ENCODE assay signal across 8 cellular contexts in the genomic region with DNA sequence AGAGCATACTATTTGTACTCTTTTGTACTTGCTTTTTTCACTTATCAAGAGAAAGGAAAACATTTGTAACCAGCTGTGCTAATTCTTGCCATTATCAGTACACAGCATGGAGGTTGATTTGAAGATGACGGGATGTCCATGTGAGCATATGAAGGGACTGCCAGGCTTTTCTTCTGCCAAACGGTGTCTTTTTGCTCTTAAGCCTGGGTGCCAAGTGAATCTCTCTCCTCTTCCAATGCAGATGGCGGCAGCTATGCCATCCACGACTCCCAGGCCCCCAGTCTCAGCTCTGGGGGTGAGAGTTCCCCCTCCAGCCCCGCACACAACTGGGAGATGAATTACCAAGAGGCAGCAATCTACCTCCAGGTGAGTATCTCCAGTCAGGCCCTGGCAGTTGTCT. TPM values are rescaled to one million over a fixed set of nuclear protein-coding genes. Genes with fewer than 3 reads are reported as not detected.
DNase-seq lines count a peak whose midpoint lies in the region; ATAC-seq and TF ChIP-seq lines count a peak whose summit lies in the region.

No MANE protein-coding gene starts in this region.

- H3K27me3 Mint-ChIP-seq in activated naive CD4-positive, alpha-beta T cell treated with anti-CD3 and anti-CD28 coated beads for 36 hours (ENCODE audit: low read depth), result no peaks in the 10 kb centered on the region
- H3K27me3 Mint-ChIP-seq in memory B cell, result no peaks in the 10 kb centered on the region

- H3K9me3 Mint-ChIP-seq in activated naive CD4-positive, alpha-beta T cell treated with anti-CD3 and anti-CD28 coated beads for 36 hours, result peaks cover 5% of the 10 kb centered on the region
- no peaks in the 10 kb centered on the region for H3K9me3 Mint-ChIP-seq in memory B cell

- H3K4me3 Mint-ChIP-seq in activated naive CD4-positive, alpha-beta T cell treated with anti-CD3 and anti-CD28 coated beads for 36 hours, result no peak overlapping the region
- H3K4me3 Mint-ChIP-seq in memory B cell, result no peak overlapping the region

- CTCF ChIA-PET in activated naive CD4-positive, alpha-beta T cell treated with anti-CD3 and anti-CD28 coated beads for 36 hours (lab: Charles Lee), result interaction anchor here (0.6 to 1.5 kb wide), 3 partner anchors 27 to 85 kb away, joined by 3 to 5 read pairs (median 4); no protein-coding TSS in a partner anchor

- TF ChIP-seq POLR2A in adrenal gland (IDR thresholded peaks at IDR 0.05) (no peak), tibial nerve (IDR thresholded peaks at IDR 0.05) (no peak)

- peaks cover 27 to 55% of the 10 kb centered on the region in 2 donors for H3K4me1 ChIP-seq in adrenal gland (replicated peaks in 1 of 2)
- peaks cover 3 to 51% (median 19%) of the 10 kb centered on the region in 4 donors for H3K4me1 ChIP-seq in tibial nerve

- TF ChIP-seq CTCF in adrenal gland (IDR thresholded peaks at IDR 0.05) (no peak), tibial nerve (IDR thresholded peaks at IDR 0.05) (no peak)

- H3K9me3 ChIP-seq in adrenal gland (replicated peaks in 1 of 3) (no peaks in the 10 kb centered on the region), tibial nerve (no peaks in the 10 kb centered on the region)

- no peak for DNase-seq in activated naive CD4-positive, alpha-beta T cell treated with anti-CD3 and anti-CD28 coated beads for 36 hours
- DNase-seq in activated naive CD4-positive, alpha-beta T cell treated with anti-CD3 and anti-CD28 coated beads, Interleukin-2, amount 50 U/mL, for 16 hours, result no peak
- peak in 1 of 7 donors; percentile 19 for DNase-seq in adrenal gland
- no peak for DNase-seq in memory B cell (ENCODE audit: low spot score in 2 of 2)
- DNase-seq in tibial nerve (ENCODE audit: low spot score in 2 of 2), result no peak
- DNase-seq in NCI-H2107 treated with DMSO at 0.1 percent for 48 hours (lab: John Stamatoyannopoulos, UW; ENCODE audit: unreplicated experiment), result no peak
- no peak for DNase-seq in activated CD8-positive, alpha-beta memory T cell treated with anti-CD3 and anti-CD28 coated beads, Interleukin-2, amount 50 U/mL, for 4 hours
- DNase-seq in dermis blood vessel endothelial cell, result no peak

- H3K4me3 ChIP-seq in adrenal gland (peak overlapping the region in 1 of 4 donors; percentile 10), tibial nerve (no peak overlapping the region)

- no peak for TF ChIP-seq EP300 in tibial nerve (IDR thresholded peaks at IDR 0.05)

- H3K36me3 Mint-ChIP-seq in activated naive CD4-positive, alpha-beta T cell treated with anti-CD3 and anti-CD28 coated beads for 36 hours (ENCODE audit: low read depth), result peaks cover 30% of the 10 kb centered on the region
- H3K36me3 Mint-ChIP-seq in memory B cell, result peaks cover 8% of the 10 kb centered on the region

- WGBS in adrenal gland, 4 donors, result 65 to 75% (median 70%) methylated on average over 4 to 5 of the region's 5 CpGs
- WGBS in tibial nerve, 2 donors, result 72 to 80% methylated on average over 5 of the region's 5 CpGs

- peaks cover 47% of the 10 kb centered on the region for H3K4me1 Mint-ChIP-seq in activated naive CD4-positive, alpha-beta T cell treated with anti-CD3 and anti-CD28 coated beads for 36 hours (ENCODE audit: low read depth)
- H3K4me1 Mint-ChIP-seq in memory B cell, result peaks cover 8% of the 10 kb centered on the region

- ATAC-seq in memory B cell (ENCODE audit: low read depth), result no peak

- H3K36me3 ChIP-seq in adrenal gland (replicated peaks in 1 of 2) (peaks cover 0 to 2% of the 10 kb centered on the region in 2 donors), tibial nerve (peaks cover 0 to 15% (median 0%) of the 10 kb centered on the region in 3 donors)

- intact Hi-C loops in activated naive CD4-positive, alpha-beta T cell treated with anti-CD3 and anti-CD28 coated beads for 36 hours (cut with micrococcal nuclease), result loop anchor here (5.0 kb wide), 2 partner anchors 38 to 283 kb away; a partner anchor contains a TSS
- intact Hi-C loops in adrenal gland (cut with DNase I), result no loop called here

- H3K27ac Mint-ChIP-seq in activated naive CD4-positive, alpha-beta T cell treated with anti-CD3 and anti-CD28 coated beads for 36 hours, result peak overlapping the region; percentile 3
- H3K27ac Mint-ChIP-seq in memory B cell, result peak overlapping the region; percentile 40

- H3K27ac ChIP-seq in adrenal gland (peak overlapping the region in 4 of 5 donors; percentile 22 to 85 (median 70)), tibial nerve (peak overlapping the region in 3 of 4 donors; percentile 71 to 76 (median 73))

- H3K27me3 ChIP-seq in adrenal gland, result no peaks in the 10 kb centered on the region
- no peaks in the 10 kb centered on the region for H3K27me3 ChIP-seq in tibial nerve

RNA-seq across cellular contexts. Expression of a gene that starts 38.9 kb away (rescaled TPM):
- total RNA-seq in activated naive CD4-positive, alpha-beta T cell treated with anti-CD3 and anti-CD28 coated beads for 36 hours, result 10 to 100 TPM; 47.3 to 49.2 TPM
- 100 to 1,000 TPM in 3 of 8 donors, 10 to 100 TPM in 5; 50.4 to 144 (median 90.5) TPM for total RNA-seq in adrenal gland
- polyA plus RNA-seq in adrenal gland, result 100 to 1,000 TPM in 1 of 3 donors, 10 to 100 TPM in 2; 35.1 to 198 (median 80.6) TPM
- 10 to 100 TPM; 62.7 to 77.6 (median 69.8) TPM for total RNA-seq in tibial nerve
- 11.2 and 15.1 TPM in 2 replicates for total RNA-seq in dermis blood vessel endothelial cell
